1 cellular context compared by ENCODE assay signal in genomic region chr1:228977741-228978140, GRCh38.
TF ChIP-seq lines count a peak whose summit lies in the region.

No MANE protein-coding gene starts in this region.

TF ChIP-seq in HEK293, 187 proteins besides CTCF, POLR2A, EP300 and RAD21 (continued from another document):
- TF ChIP-seq KLF16 (tag by site-specific recombination; IDR thresholded peaks at IDR 0.05) (no peak), SP3 (tag by site-specific recombination; IDR thresholded peaks at IDR 0.05) (no peak), ZNF639 (tag by site-specific recombination; IDR thresholded peaks at IDR 0.05) (no peak)
TF ChIP-seq in HEK293: peak in this region for 15.
